In the genomic region with DNA sequence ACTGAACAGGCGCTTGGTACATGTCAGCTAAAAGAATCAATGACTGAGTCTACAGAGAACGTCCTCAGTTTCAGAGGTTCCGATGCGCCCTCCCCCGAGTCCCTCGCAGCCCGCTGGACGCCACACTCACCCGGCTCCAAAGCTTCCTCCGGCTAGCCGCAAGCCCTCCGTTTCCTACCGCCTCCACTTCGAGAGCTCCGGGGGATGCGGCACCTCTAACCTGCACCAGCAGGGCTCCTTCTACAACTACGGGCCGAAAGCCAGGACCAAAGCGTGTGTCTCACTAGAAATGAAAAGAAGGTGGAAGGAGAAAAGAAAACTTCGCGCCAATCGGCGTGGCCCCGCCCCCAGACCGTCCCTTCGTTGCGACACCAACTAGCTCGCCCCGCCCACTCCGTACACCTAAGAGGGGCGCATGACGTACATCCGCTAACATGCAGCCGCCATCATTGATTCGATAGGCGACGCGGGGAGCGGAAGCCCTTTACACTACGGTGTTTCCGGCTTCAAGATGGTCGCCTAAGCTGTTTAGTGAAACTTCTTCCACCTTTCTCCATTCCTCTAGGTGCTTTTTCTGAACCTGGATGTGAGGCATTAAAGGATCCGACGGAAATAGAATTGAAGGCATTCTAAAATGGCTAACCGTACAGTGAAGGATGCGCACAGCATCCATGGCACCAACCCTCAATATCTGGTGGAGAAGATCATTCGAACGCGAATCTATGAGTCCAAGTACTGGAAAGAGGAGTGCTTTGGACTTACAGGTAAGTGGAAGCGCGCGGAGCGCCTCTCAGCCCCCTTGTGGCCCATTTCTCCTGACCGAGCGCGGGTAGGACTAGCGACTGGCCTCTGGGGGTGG, we compare ENCODE assay signal across 8 cellular contexts. TPM values are rescaled to one million over a fixed set of nuclear protein-coding genes. Genes with fewer than 3 reads are reported as not detected.
DNase-seq lines count a peak whose midpoint lies in the region; FAIRE-seq and TF ChIP-seq lines count a peak whose summit lies in the region.

A gene (minus strand): TSS at position 308 of the 859 bp plus-strand sequence. CDS start 2,200 bp downstream, outside the sequence.
A gene with protein sequence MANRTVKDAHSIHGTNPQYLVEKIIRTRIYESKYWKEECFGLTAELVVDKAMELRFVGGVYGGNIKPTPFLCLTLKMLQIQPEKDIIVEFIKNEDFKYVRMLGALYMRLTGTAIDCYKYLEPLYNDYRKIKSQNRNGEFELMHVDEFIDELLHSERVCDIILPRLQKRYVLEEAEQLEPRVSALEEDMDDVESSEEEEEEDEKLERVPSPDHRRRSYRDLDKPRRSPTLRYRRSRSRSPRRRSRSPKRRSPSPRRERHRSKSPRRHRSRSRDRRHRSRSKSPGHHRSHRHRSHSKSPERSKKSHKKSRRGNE (plus strand): TSS at position 487 of the 859 bp plus-strand sequence. CDS start 148 bp downstream, at position 635.

- H3K36me3 ChIP-seq in GM06990 (ENCODE audit: control insufficient read depth, insufficient read depth, low read length), result peaks cover 6% of the 10 kb centered on the region
- H3K36me3 ChIP-seq in neutrophil, result peaks cover 33% of the 10 kb centered on the region

- H3K9me3 ChIP-seq in neutrophil, result no peaks in the 10 kb centered on the region

- peak within 1 kb of the TSS; percentile 96 for H3K4me3 ChIP-seq in GM06990 (replicated peaks; ENCODE audit: low read depth, low read length)
- peak within 1 kb of the TSS; percentile 69 for H3K4me3 ChIP-seq in HFF-Myc (replicated peaks; ENCODE audit: low read depth, low read length)
- peak within 1 kb of the TSS; percentile 88 to 96 for H3K4me3 ChIP-seq in neutrophil (ENCODE audit: low read depth in 1 of 2, low read length in 1 of 2)

- peaks cover 41 to 43% of the 10 kb centered on the region in 2 experiments for H3K4me1 ChIP-seq in neutrophil (ENCODE audit: control insufficient read depth in 1 of 2, insufficient read depth in 1 of 2, low read depth in 1 of 2, low read length in 1 of 2)

- H3K27me3 ChIP-seq in GM06990 (replicated peaks; ENCODE audit: control insufficient read depth, insufficient read depth, low read length), result no peaks in the 10 kb centered on the region
- H3K27me3 ChIP-seq in neutrophil, result no peaks in the 10 kb centered on the region

- peak within 1 kb of the TSS; percentile 89 for H3K27ac ChIP-seq in neutrophil

- in situ Hi-C loops in SK-MEL-5 (cut with HindIII; ENCODE audit: low pct_unique_long_range_greater_than_20kb, low sequenced_read_pairs), result no loop called here

- DNase-seq in GM06990 (ENCODE audit: extremely low read depth, insufficient read length), result peak; percentile 94
- peak; percentile 89 for DNase-seq in HFF-Myc (ENCODE audit: extremely low read depth, low read depth)
- peak; percentile 96 for DNase-seq in MV-4-11 (lab: John Stamatoyannopoulos, UW)
- peak; percentile 96 for DNase-seq in SK-MEL-5 (ENCODE audit: low read depth, low spot score)
- peak; percentile 98 for DNase-seq in activated naive CD4-positive, alpha-beta T cell treated with Interleukin-2 at 50 U/mL for 16 hours
- DNase-seq in frontal cortex (ENCODE audit: low spot score in 2 of 2), result peak; percentile 80 to 96
- DNase-seq in superior temporal gyrus (ENCODE audit: extremely low spot score), result peak; percentile 100

- TF ChIP-seq CTCF in GM06990 (IDR thresholded peaks at IDR 0.05; ENCODE audit: insufficient read depth, low read length, poor library complexity, severe bottlenecking), result peak; percentile 49
- peak; percentile 41 for TF ChIP-seq CTCF in HFF-Myc (IDR thresholded peaks at IDR 0.05; ENCODE audit: low read depth, low read length, missing control alignments)
- no peak for TF ChIP-seq CTCF in neutrophil (IDR thresholded peaks at IDR 0.05)

- peak; percentile 70 for FAIRE-seq in frontal cortex (lab: Jason Lieb, UNC)

RNA-seq across cellular contexts. Expression of the first gene that starts in this region (rescaled TPM):
- 9.8 and 10.3 TPM in 2 replicates for total RNA-seq in SK-MEL-5 (2014; rRNA removed; shearing (Covaris generic))
- polyA plus RNA-seq in SK-MEL-5 (2015; cell fraction: cytosol; rRNA removed), result 11.6 and 15.0 TPM in 2 replicates
- polyA plus RNA-seq in SK-MEL-5 (2015; cell fraction: nucleus; rRNA removed), result 8.6 and 11.3 TPM in 2 replicates
- 1.2 TPM for total RNA-seq in frontal cortex

RNA-seq across cellular contexts. Expression of the second gene that starts in this region (rescaled TPM):
- total RNA-seq in SK-MEL-5 (2014; rRNA removed; shearing (Covaris generic)), result 8.5 and 11.0 TPM in 2 replicates
- polyA plus RNA-seq in SK-MEL-5 (2015; cell fraction: cytosol; rRNA removed), result 11.2 and 16.0 TPM in 2 replicates
- polyA plus RNA-seq in SK-MEL-5 (2015; cell fraction: nucleus; rRNA removed), result 37.0 and 42.3 TPM in 2 replicates
- total RNA-seq in frontal cortex, result 15.9 TPM

Comparison
In these comparisons a context has a peak if more than half of its experiments do, and no peak if none do; other contexts are left out.
1. Peak in every context shown above with its lines: DNase-seq, H3K4me3 ChIP-seq and H3K27ac ChIP-seq.